Comparison of ENCODE assay signal across 11 cellular contexts in genomic region chr14:93317836-93318807, GRCh38. TPM values are rescaled to one million over a fixed set of nuclear protein-coding genes. Genes with fewer than 3 reads are reported as not detected.
DNase-seq lines count a peak whose midpoint lies in the region; ATAC-seq and TF ChIP-seq lines count a peak whose summit lies in the region.
"Had no signal": no experiment of that assay in that cellular context is flagged by ENCODE, and none has a peak within 500 bp of the region (broad histone marks: within the 10 kb centered on the region; RNA-seq: fewer than 3 reads in every experiment).

No MANE protein-coding gene starts in this region.

- no peak for TF ChIP-seq CTCF in HFFc6 (IDR thresholded peaks at IDR 0.05)
- TF ChIP-seq CTCF in fibroblast of villous mesenchyme (IDR thresholded peaks at IDR 0.05; ENCODE audit: insufficient read depth, low read depth, low read length), result no peak

- H3K9me3 Mint-ChIP-seq in HFFc6, result no peaks in the 10 kb centered on the region

- DNase-seq in HFFc6 (peak; percentile 42), fibroblast of villous mesenchyme (ENCODE audit: low read depth) (peak; percentile 70), renal cortical epithelial cell (ENCODE audit: low read depth) (peak; percentile 90), activated gamma-delta T cell treated with Interleukin-2 at 50 U/mL for 16 hours (no peak)
- DNase-seq: left ventricle myocardium inferior, NCI-H1694, WERI-Rb-1 had no signal

- peaks cover 47% of the 10 kb centered on the region for H3K4me1 Mint-ChIP-seq in HFFc6 (ENCODE audit: low read depth)

- H3K4me3 Mint-ChIP-seq in HFFc6, result peak overlapping the region; percentile 83

- H3K27me3 Mint-ChIP-seq in HFFc6 (ENCODE audit: insufficient read depth), result no peaks in the 10 kb centered on the region; the same call in 1 of the 2 replicates

- peaks cover 9% of the 10 kb centered on the region for H3K36me3 Mint-ChIP-seq in HFFc6 (ENCODE audit: low read depth)

- H3K4me3 ChIP-seq in fibroblast of villous mesenchyme (ENCODE audit: low read depth, low read length), result no peak overlapping the region
- H3K4me3 ChIP-seq: left ventricle myocardium inferior had no signal

- peak overlapping the region; percentile 92 for H3K27ac Mint-ChIP-seq in HFFc6

- ATAC-seq in SK-N-SH treated with all-trans-retinoic acid at 6 μM for 48 hours (peak; percentile 77), GM21423 (IDR thresholded peaks at IDR 0.05; ENCODE audit: unreplicated experiment) (no peak), GM19452 (IDR thresholded peaks at IDR 0.05; ENCODE audit: unreplicated experiment) (no peak), HG02642 (IDR thresholded peaks at IDR 0.05; ENCODE audit: poor library complexity, unreplicated experiment) (no peak)

TF ChIP-seq in SK-N-SH treated with all-trans-retinoic acid at 6 μM for 48 hours, 23 proteins besides CTCF, POLR2A, EP300 and RAD21:
- no peak for TF ChIP-seq ZFP30 (CRISPR knock-in tag; IDR thresholded peaks at IDR 0.05)
- TF ChIP-seq RARB (CRISPR knock-in tag; IDR thresholded peaks at IDR 0.05), result no peak
- no peak for TF ChIP-seq TOX (CRISPR knock-in tag; IDR thresholded peaks at IDR 0.05; ENCODE audit: borderline replicate concordance)
- TF ChIP-seq ZFP3 (CRISPR knock-in tag; IDR thresholded peaks at IDR 0.05), result no peak
- no peak for TF ChIP-seq ZC3H10 (CRISPR knock-in tag; IDR thresholded peaks at IDR 0.05)
- TF ChIP-seq GLIS3 (CRISPR knock-in tag; IDR thresholded peaks at IDR 0.05), result no peak
- no peak for TF ChIP-seq CSRNP3 (CRISPR knock-in tag; IDR thresholded peaks at IDR 0.05)
- no peak for TF ChIP-seq ZNF8 (CRISPR knock-in tag; IDR thresholded peaks at IDR 0.05)
TF ChIP-seq in SK-N-SH treated with all-trans-retinoic acid at 6 μM for 48 hours: peak in this region for 0.

RNA-seq across cellular contexts. Expression of gene BTBD7, which starts 14.7 kb away (rescaled TPM):
- total RNA-seq in HFFc6 (2021; fragmentation: NEBNext Ultra II Directional; extraction: Animal tissue kit (Norgen Biotek cat#: 25700)), result 10 to 100 TPM; 36.8 to 45.6 (median 40.0) TPM
- 29.0 and 35.4 TPM in 2 replicates for total RNA-seq in fibroblast of villous mesenchyme
- 49.0 and 81.6 TPM in 2 replicates for total RNA-seq in renal cortical epithelial cell

RNA-seq across cellular contexts. Expression of gene COX8C, which starts 28.9 kb away (rescaled TPM):
- total RNA-seq in HFFc6 (2021; fragmentation: NEBNext Ultra II Directional; extraction: Animal tissue kit (Norgen Biotek cat#: 25700)), result not detected
- not detected in 2 replicates for total RNA-seq in fibroblast of villous mesenchyme
- total RNA-seq in renal cortical epithelial cell, result 0.60 TPM in 1 of 2 replicates, not detected in the other
